In genomic region chr4:169335331-169335730, GRCh38 we compare ENCODE assay signal across 13 cellular contexts.
DNase-seq lines count a peak whose midpoint lies in the region; ATAC-seq and TF ChIP-seq lines count a peak whose summit lies in the region.
"Had no signal": no experiment of that assay in that cellular context is flagged by ENCODE, and none has a peak within 500 bp of the region (broad histone marks: within the 10 kb centered on the region; RNA-seq: fewer than 3 reads in every experiment).

No MANE protein-coding gene starts in this region.

- no peak overlapping the region for H3K23ac ChIP-seq in mesendoderm (ENCODE audit: low read length)

- no peaks in the 10 kb centered on the region for H3K79me1 ChIP-seq in mesendoderm (ENCODE audit: low read length)

- peak overlapping the region; percentile 8 for H2BK15ac ChIP-seq in mesendoderm (replicated peaks; ENCODE audit: low read depth)

- no peaks in the 10 kb centered on the region for H3K36me3 ChIP-seq in HUES6 (ENCODE audit: control insufficient read depth, insufficient read depth, low read length)
- H3K36me3 ChIP-seq in mesendoderm (ENCODE audit: control insufficient read depth, insufficient read depth, low read length), result no peaks in the 10 kb centered on the region
- H3K36me3 ChIP-seq: pancreas, upper lobe of right lung had no signal

- peaks cover 22% of the 10 kb centered on the region for H3K9me3 ChIP-seq in HUES6 (ENCODE audit: control insufficient read depth, insufficient read depth, low read depth, low read length)
- H3K9me3 ChIP-seq: pancreas, upper lobe of right lung had no signal

- H4K8ac ChIP-seq in mesendoderm (ENCODE audit: low read depth, low read length), result no peak overlapping the region

- TF ChIP-seq CTCF in AG04449 (IDR thresholded peaks at IDR 0.05; ENCODE audit: insufficient read depth, low read length, missing control alignments) (no peak), MCF 10A (IDR thresholded peaks at IDR 0.05; ENCODE audit: unreplicated experiment) (no peak)

- no peak overlapping the region for H3K4me2 ChIP-seq in mesendoderm (ENCODE audit: low read length)

- H3K56ac ChIP-seq in mesendoderm (ENCODE audit: low read length), result peak overlapping the region; percentile 66

- BruUV-seq in MCF 10A (replicated peaks; lab: Mats Ljungman, UMichigan), result no TSS peak

- intact Hi-C loops in MCF 10A (cut with micrococcal nuclease), result no loop called here

- peak overlapping the region; percentile 78; the same call in 1 of the 2 replicates for H3K27ac ChIP-seq in HUES6 (ENCODE audit: low read depth, low read length)
- peak overlapping the region; percentile 87 for H3K27ac ChIP-seq in mesendoderm (ENCODE audit: low read depth, low read length)
- H3K27ac ChIP-seq: pancreas, upper lobe of right lung had no signal

- no peaks in the 10 kb centered on the region for H3K27me3 ChIP-seq in HUES6 (ENCODE audit: control insufficient read depth, insufficient read depth, low read length)
- no peaks in the 10 kb centered on the region for H3K27me3 ChIP-seq in mesendoderm (ENCODE audit: insufficient read depth, low read length, poor library complexity)
- H3K27me3 ChIP-seq: pancreas, upper lobe of right lung had no signal

- H3K4ac ChIP-seq in mesendoderm (ENCODE audit: low read depth, low read length), result peak overlapping the region; percentile 75

- H2AK5ac ChIP-seq in mesendoderm (ENCODE audit: low read length), result peak overlapping the region; percentile 31

- H3K79me2 ChIP-seq in mesendoderm (ENCODE audit: control insufficient read depth, insufficient read depth, low read length), result no peaks in the 10 kb centered on the region

- H4K5ac ChIP-seq in mesendoderm (ENCODE audit: low read length), result no peak overlapping the region

- H3K36me3 Mint-ChIP-seq in MCF 10A (ENCODE audit: insufficient read depth, unreplicated experiment), result no peaks in the 10 kb centered on the region
- no peaks in the 10 kb centered on the region for H3K36me3 Mint-ChIP-seq in activated naive CD4-positive, alpha-beta T cell treated with anti-CD3 and anti-CD28 coated beads, Interleukin-2, amount 10 ng/mL, durations not matched to agents 7 days and 5 days
- H3K36me3 Mint-ChIP-seq in activated CD4-positive, alpha-beta memory T cell treated with anti-CD3 and anti-CD28 coated beads, Interleukin-2, amount 10 ng/mL, durations not matched to agents 7 days and 5 days (ENCODE audit: low read depth), result no peaks in the 10 kb centered on the region
- H3K36me3 Mint-ChIP-seq in activated T-helper 17 cell treated with anti-CD3 and anti-CD28 coated beads, Interleukin-2, amount 50 U/mL, for 72 hours (ENCODE audit: low read depth), result no peaks in the 10 kb centered on the region

- H3K4me1 Mint-ChIP-seq in MCF 10A (ENCODE audit: insufficient read depth, unreplicated experiment), result peaks cover 11% of the 10 kb centered on the region
- H3K4me1 Mint-ChIP-seq in activated naive CD4-positive, alpha-beta T cell treated with anti-CD3 and anti-CD28 coated beads, Interleukin-2, amount 10 ng/mL, durations not matched to agents 7 days and 5 days, result no peaks in the 10 kb centered on the region
- no peaks in the 10 kb centered on the region for H3K4me1 Mint-ChIP-seq in activated CD4-positive, alpha-beta memory T cell treated with anti-CD3 and anti-CD28 coated beads, Interleukin-2, amount 10 ng/mL, durations not matched to agents 7 days and 5 days
- no peaks in the 10 kb centered on the region for H3K4me1 Mint-ChIP-seq in activated T-helper 17 cell treated with anti-CD3 and anti-CD28 coated beads, Interleukin-2, amount 50 U/mL, for 72 hours
- H3K4me1 Mint-ChIP-seq: activated CD4-positive, alpha-beta T cell treated with anti-CD3 and anti-CD28 coated beads, Interleukin-2, amount 10 ng/mL, durations not matched to agents 24 days and 14 days had no signal

- no peaks in the 10 kb centered on the region for H3K9me3 Mint-ChIP-seq in MCF 10A (ENCODE audit: unreplicated experiment)
- H3K9me3 Mint-ChIP-seq in activated naive CD4-positive, alpha-beta T cell treated with anti-CD3 and anti-CD28 coated beads, Interleukin-2, amount 10 ng/mL, durations not matched to agents 7 days and 5 days, result no peaks in the 10 kb centered on the region
- H3K9me3 Mint-ChIP-seq in activated CD4-positive, alpha-beta memory T cell treated with anti-CD3 and anti-CD28 coated beads, Interleukin-2, amount 10 ng/mL, durations not matched to agents 7 days and 5 days, result no peaks in the 10 kb centered on the region
- no peaks in the 10 kb centered on the region for H3K9me3 Mint-ChIP-seq in activated T-helper 17 cell treated with anti-CD3 and anti-CD28 coated beads, Interleukin-2, amount 50 U/mL, for 72 hours

- H3K18ac ChIP-seq in mesendoderm (ENCODE audit: low read length), result peak overlapping the region; percentile 86

- H3K4me3 Mint-ChIP-seq in MCF 10A (ENCODE audit: unreplicated experiment), result no peak overlapping the region
- H3K4me3 Mint-ChIP-seq in activated naive CD4-positive, alpha-beta T cell treated with anti-CD3 and anti-CD28 coated beads, Interleukin-2, amount 10 ng/mL, durations not matched to agents 7 days and 5 days, result no peak overlapping the region
- H3K4me3 Mint-ChIP-seq in activated CD4-positive, alpha-beta memory T cell treated with anti-CD3 and anti-CD28 coated beads, Interleukin-2, amount 10 ng/mL, durations not matched to agents 7 days and 5 days, result no peak overlapping the region
- no peak overlapping the region for H3K4me3 Mint-ChIP-seq in activated T-helper 17 cell treated with anti-CD3 and anti-CD28 coated beads, Interleukin-2, amount 50 U/mL, for 72 hours
- H3K4me3 Mint-ChIP-seq: activated CD4-positive, alpha-beta T cell treated with anti-CD3 and anti-CD28 coated beads, Interleukin-2, amount 10 ng/mL, durations not matched to agents 24 days and 14 days had no signal

- DNase-seq in AG04449 (ENCODE audit: low read depth, low spot score) (peak; percentile 38), MCF 10A (ENCODE audit: unreplicated experiment) (peak; percentile 36), mesendoderm (no peak)
- no peak for DNase-seq in activated naive CD4-positive, alpha-beta T cell treated with anti-CD3 and anti-CD28 coated beads, Interleukin-2, amount 10 ng/mL, durations not matched to agents 7 days and 5 days
- no peak for DNase-seq in activated CD4-positive, alpha-beta memory T cell treated with anti-CD3 and anti-CD28 coated beads, Interleukin-2, amount 10 ng/mL, durations not matched to agents 7 days and 5 days
- DNase-seq: activated CD4-positive, alpha-beta T cell treated with anti-CD3 and anti-CD28 coated beads, Interleukin-2, amount 10 ng/mL, durations not matched to agents 24 days and 14 days; central memory CD4-positive, alpha-beta T cell; hypothalamus; pancreas; upper lobe of right lung had no signal

- H3K4me3 ChIP-seq in AG04449 (ENCODE audit: low read depth, low read length), result no peak overlapping the region
- H3K4me3 ChIP-seq in HUES6 (ENCODE audit: low read depth, low read length), result no peak overlapping the region
- no peak overlapping the region for H3K4me3 ChIP-seq in mesendoderm (ENCODE audit: low read length)
- H3K4me3 ChIP-seq: pancreas, upper lobe of right lung had no signal

- H3K4me1 ChIP-seq in HUES6 (ENCODE audit: control insufficient read depth, insufficient read depth, low read length) (peaks cover 14% of the 10 kb centered on the region), mesendoderm (ENCODE audit: control insufficient read depth, low read depth, low read length) (peaks cover 4% of the 10 kb centered on the region)
- H3K4me1 ChIP-seq: upper lobe of right lung had no signal

- H3K27me3 Mint-ChIP-seq in MCF 10A (ENCODE audit: insufficient read depth, unreplicated experiment), result no peaks in the 10 kb centered on the region
- no peaks in the 10 kb centered on the region for H3K27me3 Mint-ChIP-seq in activated naive CD4-positive, alpha-beta T cell treated with anti-CD3 and anti-CD28 coated beads, Interleukin-2, amount 10 ng/mL, durations not matched to agents 7 days and 5 days
- no peaks in the 10 kb centered on the region for H3K27me3 Mint-ChIP-seq in activated CD4-positive, alpha-beta memory T cell treated with anti-CD3 and anti-CD28 coated beads, Interleukin-2, amount 10 ng/mL, durations not matched to agents 7 days and 5 days
- peaks cover 12% of the 10 kb centered on the region for H3K27me3 Mint-ChIP-seq in activated T-helper 17 cell treated with anti-CD3 and anti-CD28 coated beads, Interleukin-2, amount 50 U/mL, for 72 hours
- H3K27me3 Mint-ChIP-seq: activated CD4-positive, alpha-beta T cell treated with anti-CD3 and anti-CD28 coated beads, Interleukin-2, amount 10 ng/mL, durations not matched to agents 24 days and 14 days had no signal

- CTCF ChIA-PET in AG04449 (lab: Yijun Ruan, JAX) (no interaction called here), MCF 10A (lab: Yijun Ruan, JAX) (interaction anchor here (0.6 to 0.7 kb wide), 2 partner anchors 10 to 112 kb away, joined by 3 to 4 read pairs; no protein-coding TSS in a partner anchor)
- CTCF ChIA-PET in activated naive CD4-positive, alpha-beta T cell treated with anti-CD3 and anti-CD28 coated beads, Interleukin-2, amount 10 ng/mL, durations not matched to agents 7 days and 5 days (lab: Charles Lee), result no interaction called here
- CTCF ChIA-PET in activated CD4-positive, alpha-beta memory T cell treated with anti-CD3 and anti-CD28 coated beads, Interleukin-2, amount 10 ng/mL, durations not matched to agents 7 days and 5 days (lab: Charles Lee), result no interaction called here

- H2BK120ac ChIP-seq in mesendoderm (ENCODE audit: low read depth, low read length), result peak overlapping the region; percentile 90

- POLR2A ChIA-PET in AG04449 (lab: Yijun Ruan, JAX) (no interaction called here), MCF 10A (lab: Yijun Ruan, JAX) (interaction anchor here (0.9 to 1.4 kb wide), 2 partner anchors 17 to 20 kb away, joined by 3 to 6 read pairs; no protein-coding TSS in a partner anchor)
- POLR2A ChIA-PET in activated CD4-positive, alpha-beta memory T cell treated with anti-CD3 and anti-CD28 coated beads, Interleukin-2, amount 10 ng/mL, durations not matched to agents 7 days and 5 days (lab: Charles Lee), result no interaction called here

- H3K9ac ChIP-seq in HUES6 (ENCODE audit: low read length), result peak overlapping the region; percentile 67
- no peak overlapping the region for H3K9ac ChIP-seq in mesendoderm (ENCODE audit: low read length)

- no CpG with 5 or more reads among the region's 4 CpGs for WGBS in mesendoderm (ENCODE audit: extremely low coverage, insufficient coverage, low lambda C conversion rate)

- no peak for ATAC-seq in GM18873 (IDR thresholded peaks at IDR 0.05; ENCODE audit: low FRiP score, unreplicated experiment)
- ATAC-seq in activated T-helper 17 cell treated with anti-CD3 and anti-CD28 coated beads, Interleukin-2, amount 50 U/mL, for 72 hours (replicated peaks), result no peak
- ATAC-seq: upper lobe of right lung had no signal

- H3K27ac Mint-ChIP-seq in MCF 10A (ENCODE audit: low read depth, unreplicated experiment), result peak overlapping the region; percentile 36
- H3K27ac Mint-ChIP-seq in activated naive CD4-positive, alpha-beta T cell treated with anti-CD3 and anti-CD28 coated beads, Interleukin-2, amount 10 ng/mL, durations not matched to agents 7 days and 5 days, result no peak overlapping the region
- no peak overlapping the region for H3K27ac Mint-ChIP-seq in activated CD4-positive, alpha-beta memory T cell treated with anti-CD3 and anti-CD28 coated beads, Interleukin-2, amount 10 ng/mL, durations not matched to agents 7 days and 5 days
- H3K27ac Mint-ChIP-seq in activated T-helper 17 cell treated with anti-CD3 and anti-CD28 coated beads, Interleukin-2, amount 50 U/mL, for 72 hours, result no peak overlapping the region
- H3K27ac Mint-ChIP-seq: activated CD4-positive, alpha-beta T cell treated with anti-CD3 and anti-CD28 coated beads, Interleukin-2, amount 10 ng/mL, durations not matched to agents 24 days and 14 days had no signal

- peak overlapping the region; percentile 95 for H2BK5ac ChIP-seq in mesendoderm (ENCODE audit: low read length)

Comparison
In these comparisons a context has a peak if more than half of its experiments do, and no peak if none do; other contexts are left out.
1. DNase-seq: peak in AG04449 (single experiment) and MCF 10A (single experiment); none in mesendoderm (single experiment), activated naive CD4-positive, alpha-beta T cell treated with anti-CD3 and anti-CD28 coated beads, Interleukin-2, amount 10 ng/mL, durations not matched to agents 7 days and 5 days (single experiment) and activated CD4-positive, alpha-beta memory T cell treated with anti-CD3 and anti-CD28 coated beads, Interleukin-2, amount 10 ng/mL, durations not matched to agents 7 days and 5 days (single experiment).